8 cellular contexts compared by ENCODE assay signal in the genomic region with DNA sequence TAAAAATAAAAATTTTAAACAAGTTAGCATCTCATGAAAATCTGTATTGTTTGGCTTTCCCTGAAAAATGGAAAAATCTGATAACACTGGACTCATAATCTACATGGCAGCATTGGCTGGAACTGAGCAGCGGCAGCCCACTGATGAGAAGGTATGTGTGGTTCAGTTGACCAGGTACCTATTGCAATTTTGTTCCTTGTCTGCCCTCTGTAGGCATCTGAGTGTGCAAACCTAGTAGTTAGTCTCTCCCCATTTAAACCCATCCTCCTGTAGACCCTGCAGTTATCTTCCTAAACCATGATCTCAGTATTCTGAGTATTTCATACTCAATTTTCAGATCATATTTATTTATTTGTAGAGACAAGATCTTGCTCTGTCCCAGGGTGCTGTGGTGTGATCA. TPM values are rescaled to one million over a fixed set of nuclear protein-coding genes. Genes with fewer than 3 reads are reported as not detected.
A peak's percentile ranks its signal among the peaks of the same experiment; 100 is the strongest.
DNase-seq lines count a peak whose midpoint lies in the region; ATAC-seq and TF ChIP-seq lines count a peak whose summit lies in the region.

No MANE protein-coding gene starts in this region.

- no peak overlapping the region for H3K4me3 Mint-ChIP-seq in activated CD4-positive, alpha-beta T cell treated with anti-CD3 and anti-CD28 coated beads for 36 hours
- H3K4me3 Mint-ChIP-seq in activated CD4-positive, alpha-beta T cell treated with anti-CD3 and anti-CD28 coated beads, Interleukin-2, amount 10 ng/mL, durations not matched to agents 7 days and 5 days, result no peak overlapping the region
- H3K4me3 Mint-ChIP-seq in CD4-positive, alpha-beta T cell, result no peak overlapping the region

- H3K9me2 ChIP-seq in neural cell (ENCODE audit: insufficient read depth, low read length), result no peaks in the 10 kb centered on the region

- POLR2A ChIA-PET in activated CD4-positive, alpha-beta T cell treated with anti-CD3 and anti-CD28 coated beads for 36 hours (lab: Charles Lee), result no interaction called here
- POLR2A ChIA-PET in activated CD4-positive, alpha-beta T cell treated with anti-CD3 and anti-CD28 coated beads, Interleukin-2, amount 10 ng/mL, durations not matched to agents 7 days and 5 days (lab: Charles Lee), result no interaction called here
- POLR2A ChIA-PET in CD4-positive, alpha-beta T cell (lab: Charles Lee), result no interaction called here

- peaks cover under 1% of the 10 kb centered on the region for H3K4me1 Mint-ChIP-seq in activated CD4-positive, alpha-beta T cell treated with anti-CD3 and anti-CD28 coated beads for 36 hours
- no peaks in the 10 kb centered on the region for H3K4me1 Mint-ChIP-seq in activated CD4-positive, alpha-beta T cell treated with anti-CD3 and anti-CD28 coated beads, Interleukin-2, amount 10 ng/mL, durations not matched to agents 7 days and 5 days
- H3K4me1 Mint-ChIP-seq in CD4-positive, alpha-beta T cell (ENCODE audit: low read depth), result no peaks in the 10 kb centered on the region

- no peaks in the 10 kb centered on the region for H3K4me1 ChIP-seq in breast epithelium
- no peaks in the 10 kb centered on the region for H3K4me1 ChIP-seq in sigmoid colon

- H3K4me3 ChIP-seq in breast epithelium (no peak overlapping the region), neural cell (ENCODE audit: low read length) (no peak overlapping the region), sigmoid colon (no peak overlapping the region)

- TF ChIP-seq CTCF in breast epithelium (IDR thresholded peaks at IDR 0.05), result peak in 2 of 3 donors; percentile 17 to 34
- peak; percentile 38 for TF ChIP-seq CTCF in neural cell (IDR thresholded peaks at IDR 0.05; ENCODE audit: poor library complexity, severe bottlenecking)
- no peak for TF ChIP-seq CTCF in sigmoid colon (IDR thresholded peaks at IDR 0.05)
- TF ChIP-seq CTCF in CD4-positive, alpha-beta T cell (IDR thresholded peaks at IDR 0.05), result no peak

- CTCF ChIA-PET in activated CD4-positive, alpha-beta T cell treated with anti-CD3 and anti-CD28 coated beads for 36 hours (lab: Charles Lee), result interaction anchor here (0.9 to 4.4 kb wide), 4 partner anchors 11 to 361 kb away, joined by 3 to 22 read pairs (median 12); no protein-coding TSS in a partner anchor
- CTCF ChIA-PET in activated CD4-positive, alpha-beta T cell treated with anti-CD3 and anti-CD28 coated beads, Interleukin-2, amount 10 ng/mL, durations not matched to agents 7 days and 5 days (lab: Charles Lee), result interaction anchor here (0.5 to 3.6 kb wide), 3 partner anchors 11 to 277 kb away, joined by 3 to 19 read pairs (median 3); no protein-coding TSS in a partner anchor
- CTCF ChIA-PET in CD4-positive, alpha-beta T cell (lab: Charles Lee), result no interaction called here

- H3K36me3 ChIP-seq in breast epithelium (no peaks in the 10 kb centered on the region), neural cell (ENCODE audit: insufficient read depth, low read length) (no peaks in the 10 kb centered on the region), sigmoid colon (no peaks in the 10 kb centered on the region)

- H2AFZ ChIP-seq in neural cell (ENCODE audit: low read depth, low read length), result no peak overlapping the region

- H3K36me3 Mint-ChIP-seq in activated CD4-positive, alpha-beta T cell treated with anti-CD3 and anti-CD28 coated beads for 36 hours (ENCODE audit: low read depth), result no peaks in the 10 kb centered on the region
- no peaks in the 10 kb centered on the region for H3K36me3 Mint-ChIP-seq in activated CD4-positive, alpha-beta T cell treated with anti-CD3 and anti-CD28 coated beads, Interleukin-2, amount 10 ng/mL, durations not matched to agents 7 days and 5 days (ENCODE audit: low read depth)
- H3K36me3 Mint-ChIP-seq in CD4-positive, alpha-beta T cell (ENCODE audit: low read depth), result no peaks in the 10 kb centered on the region

- TF ChIP-seq EP300 in neural cell (conservative IDR thresholded peaks at IDR 0.05; ENCODE audit: poor library complexity, severe bottlenecking) (no peak), sigmoid colon (IDR thresholded peaks at IDR 0.05) (no peak)

- WGBS in sigmoid colon, 2 donors, result 46 to 82% methylated on average over 1 of the region's 1 CpG

- H3K9me3 Mint-ChIP-seq in activated CD4-positive, alpha-beta T cell treated with anti-CD3 and anti-CD28 coated beads for 36 hours (ENCODE audit: low read depth), result no peaks in the 10 kb centered on the region
- H3K9me3 Mint-ChIP-seq in activated CD4-positive, alpha-beta T cell treated with anti-CD3 and anti-CD28 coated beads, Interleukin-2, amount 10 ng/mL, durations not matched to agents 7 days and 5 days, result no peaks in the 10 kb centered on the region
- H3K9me3 Mint-ChIP-seq in CD4-positive, alpha-beta T cell, result no peaks in the 10 kb centered on the region

- H3K4me2 ChIP-seq in neural cell (ENCODE audit: low read length), result no peak overlapping the region

- no peak for TF ChIP-seq POLR2A in breast epithelium (IDR thresholded peaks at IDR 0.05)
- TF ChIP-seq POLR2A in sigmoid colon (IDR thresholded peaks at IDR 0.05), result no peak

- no peaks in the 10 kb centered on the region for H3K79me2 ChIP-seq in neural cell (replicated peaks; ENCODE audit: insufficient read depth, low read length)

- H3K27ac ChIP-seq in breast epithelium (no peak overlapping the region), neural cell (ENCODE audit: low read length) (no peak overlapping the region), sigmoid colon (no peak overlapping the region)
- no peak overlapping the region for H3K27ac ChIP-seq in CD4-positive, alpha-beta T cell (ENCODE audit: low read depth, low read length)

- H3K27me3 Mint-ChIP-seq in activated CD4-positive, alpha-beta T cell treated with anti-CD3 and anti-CD28 coated beads for 36 hours, result no peaks in the 10 kb centered on the region
- no peaks in the 10 kb centered on the region for H3K27me3 Mint-ChIP-seq in activated CD4-positive, alpha-beta T cell treated with anti-CD3 and anti-CD28 coated beads, Interleukin-2, amount 10 ng/mL, durations not matched to agents 7 days and 5 days
- H3K27me3 Mint-ChIP-seq in CD4-positive, alpha-beta T cell, result no peaks in the 10 kb centered on the region

- H3F3A ChIP-seq in neural cell (ENCODE audit: insufficient read depth, low read length, poor library complexity, severe bottlenecking), result no peaks in the 10 kb centered on the region

- H3K9me3 ChIP-seq in breast epithelium, result no peaks in the 10 kb centered on the region
- H3K9me3 ChIP-seq in neural cell (ENCODE audit: low read length), result no peaks in the 10 kb centered on the region
- H3K9me3 ChIP-seq in sigmoid colon, result no peaks in the 10 kb centered on the region
- no peaks in the 10 kb centered on the region for H3K9me3 ChIP-seq in CD4-positive, alpha-beta T cell (ENCODE audit: control insufficient read depth, low read length)

- peak; percentile 79 for ATAC-seq in activated CD4-positive, alpha-beta T cell treated with anti-CD3 and anti-CD28 coated beads for 36 hours
- ATAC-seq in CD4-positive, alpha-beta T cell (ENCODE audit: poor library complexity), result no peak

- no peak overlapping the region for H3K27ac Mint-ChIP-seq in activated CD4-positive, alpha-beta T cell treated with anti-CD3 and anti-CD28 coated beads for 36 hours
- H3K27ac Mint-ChIP-seq in activated CD4-positive, alpha-beta T cell treated with anti-CD3 and anti-CD28 coated beads, Interleukin-2, amount 10 ng/mL, durations not matched to agents 7 days and 5 days, result no peak overlapping the region
- no peak overlapping the region for H3K27ac Mint-ChIP-seq in CD4-positive, alpha-beta T cell

- intact Hi-C loops in activated CD4-positive, alpha-beta T cell treated with anti-CD3 and anti-CD28 coated beads for 36 hours (cut with DNase I, micrococcal nuclease), result loop anchor here in 1 of 2 experiments (1.0 kb wide), 1 partner anchor 255 kb away; no protein-coding TSS in a partner anchor
- intact Hi-C loops in breast epithelium (cut with DNase I; ENCODE audit: low total_unique reads) (loop anchor here (10.0 kb wide), 1 partner anchor 145 kb away; no protein-coding TSS in a partner anchor), sigmoid colon (cut with DNase I) (no loop called here)
- intact Hi-C loops in CD4-positive, alpha-beta T cell (cut with DNase I, micrococcal nuclease), result no loop called here

- H3K27me3 ChIP-seq in breast epithelium, result no peaks in the 10 kb centered on the region
- H3K27me3 ChIP-seq in neural cell (ENCODE audit: insufficient read depth, low read depth, low read length), result no peaks in the 10 kb centered on the region
- no peaks in the 10 kb centered on the region for H3K27me3 ChIP-seq in sigmoid colon
- no peaks in the 10 kb centered on the region for H3K27me3 ChIP-seq in CD4-positive, alpha-beta T cell (ENCODE audit: control insufficient read depth, insufficient read depth, low read length)

- H4K20me1 ChIP-seq in neural cell (ENCODE audit: insufficient read depth), result no peaks in the 10 kb centered on the region

- H3K9ac ChIP-seq in neural cell (ENCODE audit: low read length), result no peak overlapping the region

- peak; percentile 62 for TF ChIP-seq RAD21 in neural cell (conservative IDR thresholded peaks at IDR 0.05)

- DNase-seq in activated CD4-positive, alpha-beta T cell treated with anti-CD3 and anti-CD28 coated beads for 36 hours, result peak; percentile 21
- DNase-seq in activated CD4-positive, alpha-beta T cell treated with anti-CD3 and anti-CD28 coated beads for 48 hours, result no peak
- DNase-seq in Kasumi-1 (lab: John Stamatoyannopoulos, UW), result peak; percentile 19 to 28
- no peak for DNase-seq in breast epithelium (ENCODE audit: low spot score in 2 of 2)
- DNase-seq in activated CD4-positive, alpha-beta T cell treated with anti-CD3 and anti-CD28 coated beads, Interleukin-2, amount 10 ng/mL, durations not matched to agents 7 days and 5 days, result no peak
- no peak for DNase-seq in sigmoid colon
- DNase-seq in CD4-positive, alpha-beta T cell, result no peak

TF ChIP-seq in neural cell, 6 proteins besides CTCF, POLR2A, EP300 and RAD21:
- TF ChIP-seq SMC3 (conservative IDR thresholded peaks at IDR 0.05; ENCODE audit: poor library complexity), result peak; percentile 63
- no peak for TF ChIP-seq TAF1 (IDR thresholded peaks at IDR 0.05; ENCODE audit: low read depth)
TF ChIP-seq in neural cell: peak in this region for 1.

RNA-seq across cellular contexts. Expression of a gene that starts 59.4 kb away (rescaled TPM):
- total RNA-seq in activated CD4-positive, alpha-beta T cell treated with anti-CD3 and anti-CD28 coated beads for 36 hours, result 100 to 1,000 TPM; 433 to 510 TPM
- total RNA-seq in breast epithelium, result 100 to 1,000 TPM; 181 to 266 (median 218) TPM
- polyA plus RNA-seq in neural cell, result 128 and 150 TPM in 2 replicates
- 179 and 211 TPM in 2 replicates for polyA minus RNA-seq in neural cell
- total RNA-seq in activated CD4-positive, alpha-beta T cell treated with anti-CD3 and anti-CD28 coated beads, Interleukin-2, amount 10 ng/mL, durations not matched to agents 7 days and 5 days, result 100 to 1,000 TPM; 245 to 253 TPM
- total RNA-seq in sigmoid colon, result 100 to 1,000 TPM; 201 to 236 (median 225) TPM
- 100 to 1,000 TPM; 112 to 178 (median 133) TPM for polyA plus RNA-seq in sigmoid colon
- 100 to 1,000 TPM; 128 to 135 TPM for total RNA-seq in CD4-positive, alpha-beta T cell

Comparison
In these comparisons a context has a peak if more than half of its experiments do, and no peak if none do; other contexts are left out.
1. DNase-seq: peak in activated CD4-positive, alpha-beta T cell treated with anti-CD3 and anti-CD28 coated beads for 36 hours (single experiment) and Kasumi-1 (2 of 2); none in activated CD4-positive, alpha-beta T cell treated with anti-CD3 and anti-CD28 coated beads for 48 hours (single experiment), breast epithelium (0 of 2), activated CD4-positive, alpha-beta T cell treated with anti-CD3 and anti-CD28 coated beads, Interleukin-2, amount 10 ng/mL, durations not matched to agents 7 days and 5 days (single experiment), sigmoid colon (single experiment) and CD4-positive, alpha-beta T cell (0 of 10).
2. CTCF ChIP-seq: peak in breast epithelium (2 of 3) and neural cell (single experiment); none in sigmoid colon (0 of 4) and CD4-positive, alpha-beta T cell (single experiment).